Comparison of ENCODE assay signal across 8 cellular contexts in genomic region chr13:46168341-46168740, GRCh38. TPM values are rescaled to one million over a fixed set of nuclear protein-coding genes. Genes with fewer than 3 reads are reported as not detected.
A peak's percentile ranks its signal among the peaks of the same experiment; 100 is the strongest.
DNase-seq lines count a peak whose midpoint lies in the region; ATAC-seq and TF ChIP-seq lines count a peak whose summit lies in the region.

No MANE protein-coding gene starts in this region.

- H3K4me1 Mint-ChIP-seq in CD14-positive monocyte (peaks cover 92% of the 10 kb centered on the region), GM23338 (peaks cover 20% of the 10 kb centered on the region)
- H3K4me1 Mint-ChIP-seq in T-helper 1 cell treated with Interleukin-12 subunit alpha and Interleukin-12 subunit beta and Interleukin-4 antibody, amounts not matched to agents 30 μg/mL and 1 μg/mL, for 36 hours (ENCODE audit: low read depth), result peaks cover 86% of the 10 kb centered on the region
- peaks cover 97% of the 10 kb centered on the region for H3K4me1 Mint-ChIP-seq in stimulated activated naive CD8-positive, alpha-beta T cell treated with anti-CD3 and anti-CD28 coated beads, Interleukin-15, amount 100 ng/mL, for 72 hours

- no peaks in the 10 kb centered on the region for H3K9me3 ChIP-seq in BE2C

- H3K27ac ChIP-seq in GM23338 (ENCODE audit: low read depth), result no peak overlapping the region

- H3K9me3 Mint-ChIP-seq in CD14-positive monocyte (peaks cover 0 to 2% (median 0%) of the 10 kb centered on the region in 7 donors), GM23338 (0 out of 3 replicates have a peak, but pooled peaks cover 3% of the 10 kb centered on the region)
- no peaks in the 10 kb centered on the region for H3K9me3 Mint-ChIP-seq in T-helper 1 cell treated with Interleukin-12 subunit alpha and Interleukin-12 subunit beta and Interleukin-4 antibody, amounts not matched to agents 30 μg/mL and 1 μg/mL, for 36 hours
- H3K9me3 Mint-ChIP-seq in stimulated activated naive CD8-positive, alpha-beta T cell treated with anti-CD3 and anti-CD28 coated beads, Interleukin-15, amount 100 ng/mL, for 72 hours, result no peaks in the 10 kb centered on the region

- H3K4me3 ChIP-seq in GM23338 (no peak overlapping the region), BE2C (ENCODE audit: low read depth, low read length) (no peak overlapping the region)

- no peak overlapping the region for H2AFZ ChIP-seq in GM23338

- TF ChIP-seq CTCF in CD14-positive monocyte (IDR thresholded peaks at IDR 0.05), result no peak
- TF ChIP-seq CTCF in GM23338 (conservative IDR thresholded peaks at IDR 0.05; ENCODE audit: low read depth in 2 of 2), result no peak
- TF ChIP-seq CTCF in BE2C (IDR thresholded peaks at IDR 0.05; ENCODE audit: low read depth, low read length), result no peak

- no peaks in the 10 kb centered on the region for H3F3A ChIP-seq in GM23338 (replicated peaks; ENCODE audit: low read depth)

- no peak overlapping the region for H3K4me2 ChIP-seq in GM23338

- H3K36me3 Mint-ChIP-seq in CD14-positive monocyte, result peaks cover 59 to 73% of the 10 kb centered on the region in 2 donors
- H3K36me3 Mint-ChIP-seq in GM23338 (ENCODE audit: low read depth), result no peaks in the 10 kb centered on the region
- H3K36me3 Mint-ChIP-seq in T-helper 1 cell treated with Interleukin-12 subunit alpha and Interleukin-12 subunit beta and Interleukin-4 antibody, amounts not matched to agents 30 μg/mL and 1 μg/mL, for 36 hours (ENCODE audit: low read depth), result peaks cover 61% of the 10 kb centered on the region

- H3K27me3 Mint-ChIP-seq in CD14-positive monocyte (ENCODE audit: low read depth in 3 of 3) (peaks cover 0 to 3% (median 0%) of the 10 kb centered on the region in 3 donors), GM23338 (ENCODE audit: insufficient read depth, low read depth, poor library complexity) (peaks cover 4% of the 10 kb centered on the region)
- H3K27me3 Mint-ChIP-seq in T-helper 1 cell treated with Interleukin-12 subunit alpha and Interleukin-12 subunit beta and Interleukin-4 antibody, amounts not matched to agents 30 μg/mL and 1 μg/mL, for 36 hours (ENCODE audit: low read depth), result no peaks in the 10 kb centered on the region
- H3K27me3 Mint-ChIP-seq in stimulated activated naive CD8-positive, alpha-beta T cell treated with anti-CD3 and anti-CD28 coated beads, Interleukin-15, amount 100 ng/mL, for 72 hours, result no peaks in the 10 kb centered on the region

- no peaks in the 10 kb centered on the region for H3K79me2 ChIP-seq in GM23338 (replicated peaks; ENCODE audit: insufficient read depth)

- peaks cover 10% of the 10 kb centered on the region for H3K4me1 ChIP-seq in GM23338 (ENCODE audit: insufficient read depth)
- H3K4me1 ChIP-seq in BE2C, result no peaks in the 10 kb centered on the region

- H3K36me3 ChIP-seq in GM23338 (ENCODE audit: insufficient read depth), result no peaks in the 10 kb centered on the region
- no peaks in the 10 kb centered on the region for H3K36me3 ChIP-seq in BE2C

- intact Hi-C loops in CD14-positive monocyte (cut with micrococcal nuclease), result loop anchor here (2.0 to 10.0 kb wide), 5 partner anchors 14 to 154 kb away; partner anchors contain the start of genes LRRC63 (in 2 of the 2) and LCP1 (in 1 of the 2)

- no peaks in the 10 kb centered on the region for H4K20me1 ChIP-seq in GM23338 (replicated peaks; ENCODE audit: insufficient read depth)

- no peaks in the 10 kb centered on the region for H3K9me2 ChIP-seq in GM23338 (ENCODE audit: insufficient read depth)

- H3K27me3 ChIP-seq in GM23338 (ENCODE audit: insufficient read depth) (no peaks in the 10 kb centered on the region), BE2C (no peaks in the 10 kb centered on the region)

- ATAC-seq in GM23338, result peak; percentile 20; the same call in 2 of the 3 replicates
- peak; percentile 59 for ATAC-seq in stimulated activated naive CD8-positive, alpha-beta T cell treated with anti-CD3 and anti-CD28 coated beads, Interleukin-15, amount 100 ng/mL, for 72 hours

- DNase-seq in CD14-positive monocyte (ENCODE audit: low spot score), result peak; percentile 82
- DNase-seq in GM23338 (ENCODE audit: low spot score), result no peak
- peak; percentile 63 for DNase-seq in glomerular visceral epithelial cell (ENCODE audit: extremely low spot score)
- peak in 1 of 2 donors; percentile 62 for DNase-seq in stimulated activated naive CD8-positive, alpha-beta T cell treated with anti-CD3 and anti-CD28 coated beads, Interleukin-15, amount 100 ng/mL, for 72 hours
- no peak for DNase-seq in NCI-H1694 (lab: John Stamatoyannopoulos, UW)
- DNase-seq in anterior cingulate cortex (lab: John Stamatoyannopoulos, UW), result no peak
- no peak for DNase-seq in BE2C

- peak overlapping the region; percentile 56 to 70 for H3K4me3 Mint-ChIP-seq in CD14-positive monocyte
- no peak overlapping the region for H3K4me3 Mint-ChIP-seq in GM23338
- H3K4me3 Mint-ChIP-seq in T-helper 1 cell treated with Interleukin-12 subunit alpha and Interleukin-12 subunit beta and Interleukin-4 antibody, amounts not matched to agents 30 μg/mL and 1 μg/mL, for 36 hours, result peak overlapping the region; percentile 70
- H3K4me3 Mint-ChIP-seq in stimulated activated naive CD8-positive, alpha-beta T cell treated with anti-CD3 and anti-CD28 coated beads, Interleukin-15, amount 100 ng/mL, for 72 hours, result peak overlapping the region; percentile 73 to 95

- H3K27ac Mint-ChIP-seq in CD14-positive monocyte (peak overlapping the region; percentile 92 to 99 (median 98)), GM23338 (no peak overlapping the region)
- peak overlapping the region; percentile 97 for H3K27ac Mint-ChIP-seq in T-helper 1 cell treated with Interleukin-12 subunit alpha and Interleukin-12 subunit beta and Interleukin-4 antibody, amounts not matched to agents 30 μg/mL and 1 μg/mL, for 36 hours
- H3K27ac Mint-ChIP-seq in stimulated activated naive CD8-positive, alpha-beta T cell treated with anti-CD3 and anti-CD28 coated beads, Interleukin-15, amount 100 ng/mL, for 72 hours, result peak overlapping the region; percentile 65 to 94

TF ChIP-seq in GM23338, 12 proteins besides CTCF, POLR2A, EP300 and RAD21 (continues in another document):
- TF ChIP-seq ZNF331 (CRISPR knock-in tag; IDR thresholded peaks at IDR 0.05; ENCODE audit: low read depth) (no peak), NANOG (IDR thresholded peaks at IDR 0.05; ENCODE audit: borderline replicate concordance) (no peak), REST (IDR thresholded peaks at IDR 0.05; ENCODE audit: unreplicated experiment) (no peak), EZH2 (IDR thresholded peaks at IDR 0.05; ENCODE audit: low read depth, unreplicated experiment) (no peak), JUNB (IDR thresholded peaks at IDR 0.05; ENCODE audit: unreplicated experiment) (no peak)
- TF ChIP-seq, protein P1, sequence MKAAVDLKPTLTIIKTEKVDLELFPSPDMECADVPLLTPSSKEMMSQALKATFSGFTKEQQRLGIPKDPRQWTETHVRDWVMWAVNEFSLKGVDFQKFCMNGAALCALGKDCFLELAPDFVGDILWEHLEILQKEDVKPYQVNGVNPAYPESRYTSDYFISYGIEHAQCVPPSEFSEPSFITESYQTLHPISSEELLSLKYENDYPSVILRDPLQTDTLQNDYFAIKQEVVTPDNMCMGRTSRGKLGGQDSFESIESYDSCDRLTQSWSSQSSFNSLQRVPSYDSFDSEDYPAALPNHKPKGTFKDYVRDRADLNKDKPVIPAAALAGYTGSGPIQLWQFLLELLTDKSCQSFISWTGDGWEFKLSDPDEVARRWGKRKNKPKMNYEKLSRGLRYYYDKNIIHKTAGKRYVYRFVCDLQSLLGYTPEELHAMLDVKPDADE (IDR thresholded peaks at IDR 0.05), result no peak

RNA-seq across cellular contexts. Expression of gene LCP1, which starts 13.6 kb away (rescaled TPM):
- polyA plus RNA-seq in CD14-positive monocyte, result 1,000 to 10,000 TPM; 1,636 to 2,003 TPM
- 3.4 and 6.6 TPM in 2 replicates for total RNA-seq in GM23338 (2014; rRNA removed; shearing (Covaris generic))
- 1.9 and 2.7 TPM in 2 replicates for polyA plus RNA-seq in GM23338 (2016; fragmentation: Nextera tagmentation; extraction: Ambion mirVana)
- polyA plus RNA-seq in BE2C (2012; ENCODE audit: insufficient read depth, insufficient read length, low read depth), result 12.7 TPM

RNA-seq across cellular contexts. Expression of gene LRRC63, which starts 43.4 kb away (rescaled TPM):
- polyA plus RNA-seq in CD14-positive monocyte (not detected), GM23338 (2016; fragmentation: Nextera tagmentation; extraction: Ambion mirVana) (not detected in 2 replicates)
- total RNA-seq in GM23338 (2014; rRNA removed; shearing (Covaris generic)), result not detected in 2 replicates
- polyA plus RNA-seq in BE2C (2012; ENCODE audit: insufficient read depth, insufficient read length, low read depth), result 0.65 TPM

Comparison
In these comparisons a context has a peak if more than half of its experiments do, and no peak if none do; other contexts are left out.
1. DNase-seq: peak in CD14-positive monocyte (single experiment) and glomerular visceral epithelial cell (single experiment); none in GM23338 (single experiment), NCI-H1694 (single experiment), anterior cingulate cortex (0 of 58) and BE2C (single experiment).
2. RNA of gene LCP1, which starts 13.6 kb away (polyA plus RNA-seq): 1,636 to 2,003 TPM in CD14-positive monocyte; 1.9 to 2.7 TPM in GM23338; every median in the first group is over 100 times any median in the second.